Comparison of ENCODE assay signal across 9 cellular contexts in genomic region chr4:76697129-76697803, GRCh38.
DNase-seq lines count a peak whose midpoint lies in the region; ATAC-seq and TF ChIP-seq lines count a peak whose summit lies in the region.
"Had no signal": no experiment of that assay in that cellular context is flagged by ENCODE, and none has a peak within 500 bp of the region (broad histone marks: within the 10 kb centered on the region; RNA-seq: fewer than 3 reads in every experiment).

No MANE protein-coding gene starts in this region.

- peak overlapping the region; percentile 28 for H3K27ac Mint-ChIP-seq in mesothelial cell of epicardium

- H3K9me3 Mint-ChIP-seq in mesothelial cell of epicardium = no peaks in the 10 kb centered on the region

- ATAC-seq in GM21723 (IDR thresholded peaks at IDR 0.05; ENCODE audit: unreplicated experiment) (peak; percentile 94), HG03175 (IDR thresholded peaks at IDR 0.05; ENCODE audit: unreplicated experiment) (peak; percentile 88)
- ATAC-seq: psoas muscle had no signal

- DNase-seq in mesothelial cell of epicardium (ENCODE audit: low spot score in 2 of 2, unreplicated experiment in 2 of 2) (no peak), NCI-H1048 (lab: John Stamatoyannopoulos, UW) (no peak), NCI-H345 treated with DMSO at 0.1 percent for 48 hours (lab: John Stamatoyannopoulos, UW; ENCODE audit: unreplicated experiment) (no peak), NOMO-1 treated with dmso at 0.1 percent for 144 hours (lab: John Stamatoyannopoulos, UW; ENCODE audit: unreplicated experiment) (no peak)
- DNase-seq: activated gamma-delta T cell, psoas muscle had no signal

- H3K36me3 Mint-ChIP-seq in mesothelial cell of epicardium = no peaks in the 10 kb centered on the region

- no peak for TF ChIP-seq CTCF in mesothelial cell of epicardium (IDR thresholded peaks at IDR 0.05; ENCODE audit: unreplicated experiment)

- no peaks in the 10 kb centered on the region for H3K27me3 Mint-ChIP-seq in mesothelial cell of epicardium (ENCODE audit: low read depth)

- in situ Hi-C loops in GM18951 (cut with MboI; ENCODE audit: low sequenced_read_pairs, unreplicated experiment) = no loop called here

- no peak overlapping the region for H3K4me3 Mint-ChIP-seq in mesothelial cell of epicardium

- TF ChIP-seq POLR2A in GM18951 (IDR thresholded peaks at IDR 0.05; ENCODE audit: extremely low read depth, insufficient read depth, insufficient read length) = peak; percentile 23

- H3K4me1 Mint-ChIP-seq in mesothelial cell of epicardium = peaks cover 55% of the 10 kb centered on the region
